ENCODE assay signal across 2 cellular contexts in genomic region chr11:119501777-119502405, GRCh38.
TF ChIP-seq lines count a peak whose summit lies in the region.

No MANE protein-coding gene starts in this region.

TF ChIP-seq in GM23338, 12 proteins besides CTCF, POLR2A, EP300 and RAD21:
- TF ChIP-seq ZNF462 (CRISPR knock-in tag; IDR thresholded peaks at IDR 0.05) (no peak), ZNF114 (CRISPR knock-in tag; IDR thresholded peaks at IDR 0.05) (no peak), JUNB (IDR thresholded peaks at IDR 0.05; ENCODE audit: unreplicated experiment) (no peak), CREB1 (CRISPR knock-in tag; IDR thresholded peaks at IDR 0.05; ENCODE audit: low read depth) (no peak), STAT1 (IDR thresholded peaks at IDR 0.05; ENCODE audit: unreplicated experiment) (no peak), EZH2phosphoT487 (IDR thresholded peaks at IDR 0.05; ENCODE audit: unreplicated experiment) (no peak), EZH2 (IDR thresholded peaks at IDR 0.05; ENCODE audit: low read depth, unreplicated experiment) (no peak), POLR2AphosphoS5 (IDR thresholded peaks at IDR 0.05; ENCODE audit: low read depth) (no peak), NANOG (IDR thresholded peaks at IDR 0.05; ENCODE audit: borderline replicate concordance) (no peak), REST (IDR thresholded peaks at IDR 0.05; ENCODE audit: unreplicated experiment) (no peak), ETS1 (IDR thresholded peaks at IDR 0.05) (no peak), ZNF331 (CRISPR knock-in tag; IDR thresholded peaks at IDR 0.05; ENCODE audit: low read depth) (no peak)

TF ChIP-seq in WTC11, 78 proteins besides CTCF, POLR2A, EP300 and RAD21 (continued from another document):
- TF ChIP-seq ZNF425 (CRISPR knock-in tag; conservative IDR thresholded peaks at IDR 0.05) (no peak), JUN (CRISPR knock-in tag; IDR thresholded peaks at IDR 0.05) (no peak), MXD4 (CRISPR knock-in tag; IDR thresholded peaks at IDR 0.05; ENCODE audit: borderline replicate concordance) (no peak)
TF ChIP-seq in WTC11: peak in this region for 0.
